35 cellular contexts compared by ENCODE assay signal in genomic region chr20:49375170-49375569, GRCh38.
"Had no signal": no experiment of that assay in that cellular context is flagged by ENCODE, and none has a peak within 500 bp of the region (broad histone marks: within the 10 kb centered on the region; RNA-seq: fewer than 3 reads in every experiment).

No MANE protein-coding gene starts in this region.

- DNase-seq: Kasumi-1, MG63, MM.1S, MV-4-11, NCI-H1048, NCI-H1092, NCI-H1092 treated with DMSO at 0.1 percent for 48 hours, NCI-H1105, NCI-H1105 treated with DMSO at 0.1 percent for 48 hours, NCI-H1417, NCI-H1417 treated with DMSO at 0.1 percent for 48 hours, NCI-H1436, NCI-H1436 treated with DMSO at 0.1 percent for 48 hours, NCI-H146, NCI-H1694, NCI-H1694 treated with DMSO at 0.1 percent for 48 hours, NCI-H187, NCI-H187 treated with DMSO at 0.1 percent for 48 hours, NCI-H1930, NCI-H2029, NCI-H2029 treated with DMSO at 0.1 percent for 48 hours, NCI-H2081, NCI-H2081 treated with DMSO at 0.1 percent for 48 hours, NCI-H2107, NCI-H2171, NCI-H2171 treated with DMSO at 0.1 percent for 48 hours, NCI-H2227 treated with DMSO at 0.1 percent for 48 hours, NCI-H226, NCI-H345, NCI-H446, NCI-H446 treated with DMSO at 0.1 percent for 48 hours, NCI-H510A, NCI-H510A treated with DMSO at 0.1 percent for 48 hours, NCI-H524, NCI-H524 treated with DMSO at 0.1 percent for 48 hours had no signal

- H3K27me3 ChIP-seq: MG63 had no signal

- H3K4me3 ChIP-seq: MG63 had no signal

- H3K9me3 ChIP-seq: MG63 had no signal
